Comparison of ENCODE assay signal across 18 cellular contexts in genomic region chr17:10046259-10046658, GRCh38.
"Had no signal": no experiment of that assay in that cellular context is flagged by ENCODE, and none has a peak within 500 bp of the region (broad histone marks: within the 10 kb centered on the region; RNA-seq: fewer than 3 reads in every experiment).

No MANE protein-coding gene starts in this region.

- ATAC-seq: activated T-helper 17 cell treated with anti-CD3 and anti-CD28 coated beads, Interleukin-2, amount 50 U/mL, for 72 hours; left colon; mucosa of descending colon; T-helper 17 cell had no signal

- H3K27ac Mint-ChIP-seq: activated naive CD4-positive, alpha-beta T cell treated with anti-CD3 and anti-CD28 coated beads for 36 hours; activated T-helper 17 cell treated with anti-CD3 and anti-CD28 coated beads, Interleukin-2, amount 50 U/mL, for 72 hours; nephron; T-helper 17 cell had no signal

- H3K4me3 ChIP-seq: adrenal gland, coronary artery, mucosa of descending colon, tibial artery, vagina had no signal

- DNase-seq: activated CD4-positive, alpha-beta T cell treated with anti-CD3 and anti-CD28 coated beads, Interleukin-2, amount 50 U/mL, for 1 hour; activated CD4-positive, CD25-positive, alpha-beta regulatory T cell; activated naive CD4-positive, alpha-beta T cell treated with anti-CD3 and anti-CD28 coated beads for 36 hours; activated T-cell treated with anti-CD3 and anti-CD28 coated beads for 4 hours; adrenal gland; effector memory CD4-positive, alpha-beta T cell; erythroblast; left colon; mucosa of descending colon; occipital lobe; stimulated activated CD4-positive, alpha-beta T cell treated with anti-CD3 and anti-CD28 coated beads, Interleukin-4, amount 100 ng/mL, for 1 hour; stimulated activated CD8-positive, alpha-beta memory T cell treated with anti-CD3 and anti-CD28 coated beads, Interleukin-4, amount 100 ng/mL, for 48 hours; T-helper 17 cell; tibial artery had no signal

- H3K36me3 ChIP-seq: adrenal gland, tibial artery, vagina had no signal

- H3K4me1 Mint-ChIP-seq: activated T-helper 17 cell treated with anti-CD3 and anti-CD28 coated beads, Interleukin-2, amount 50 U/mL, for 72 hours had no signal

- H3K9me3 Mint-ChIP-seq: activated naive CD4-positive, alpha-beta T cell treated with anti-CD3 and anti-CD28 coated beads for 36 hours; activated T-helper 17 cell treated with anti-CD3 and anti-CD28 coated beads, Interleukin-2, amount 50 U/mL, for 72 hours; nephron had no signal

- H3K27me3 ChIP-seq: adrenal gland, tibial artery, vagina had no signal

- H3K27ac ChIP-seq: adrenal gland, tibial artery, vagina had no signal

- H3K4me3 Mint-ChIP-seq: activated naive CD4-positive, alpha-beta T cell treated with anti-CD3 and anti-CD28 coated beads for 36 hours; activated T-helper 17 cell treated with anti-CD3 and anti-CD28 coated beads, Interleukin-2, amount 50 U/mL, for 72 hours; nephron; T-helper 17 cell had no signal

- H3K9me3 ChIP-seq: adrenal gland, mucosa of descending colon, tibial artery, vagina had no signal

- H3K4me1 ChIP-seq: tibial artery had no signal
